Comparison of ENCODE assay signal across 17 cellular contexts in the genomic region with DNA sequence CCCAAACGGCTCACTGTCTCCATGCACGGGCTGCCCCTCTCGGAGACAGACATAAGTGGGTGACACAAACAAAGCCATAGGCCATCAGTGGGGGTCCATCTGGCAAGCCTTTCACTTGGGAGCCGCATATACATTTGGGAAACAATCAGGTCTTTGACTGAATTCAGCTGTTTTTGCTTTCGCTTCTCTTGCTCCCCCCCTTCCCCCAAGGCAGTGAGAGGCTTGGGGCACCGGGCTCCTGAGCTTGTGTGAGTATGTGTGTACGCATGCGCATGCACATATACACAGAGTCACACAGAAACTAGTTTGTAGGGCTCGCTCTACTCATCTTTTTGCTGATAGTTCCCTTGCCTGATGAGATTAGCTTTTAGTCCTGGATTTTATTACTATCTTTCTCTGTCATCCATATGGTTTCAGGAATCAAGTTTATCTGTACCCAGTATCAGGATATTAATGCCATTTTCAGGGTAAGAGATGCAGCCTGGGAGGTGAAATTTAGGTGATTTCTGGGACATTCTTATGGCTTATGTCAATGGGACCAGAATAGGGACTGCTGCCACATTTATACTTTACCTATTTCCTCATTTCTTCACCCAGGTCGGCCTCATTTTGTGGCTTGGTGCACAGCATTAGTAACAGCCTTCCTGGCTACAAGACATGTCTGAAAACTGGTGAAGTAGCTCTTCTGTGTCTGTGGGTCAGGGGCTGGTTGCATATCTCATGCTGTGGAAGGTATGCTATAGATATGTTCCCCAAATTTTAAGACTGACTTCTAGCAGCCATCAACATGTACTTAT.
A peak's percentile ranks its signal among the peaks of the same experiment; 100 is the strongest.
DNase-seq lines count a peak whose midpoint lies in the region; ATAC-seq and TF ChIP-seq lines count a peak whose summit lies in the region.
"Had no signal": no experiment of that assay in that cellular context is flagged by ENCODE, and none has a peak within 500 bp of the region (broad histone marks: within the 10 kb centered on the region; RNA-seq: fewer than 3 reads in every experiment).

No MANE protein-coding gene starts in this region.

- peaks cover 3% of the 10 kb centered on the region for H3K9me3 Mint-ChIP-seq in activated naive CD8-positive, alpha-beta T cell treated with anti-CD3 and anti-CD28 coated beads for 36 hours
- H3K9me3 Mint-ChIP-seq: activated naive CD4-positive, alpha-beta T cell treated with anti-CD3 and anti-CD28 coated beads, Interleukin-2, amount 50 U/mL, for 24 hours; central memory CD8-positive, alpha-beta T cell had no signal

- H3K36me3 Mint-ChIP-seq in activated naive CD8-positive, alpha-beta T cell treated with anti-CD3 and anti-CD28 coated beads for 36 hours, result no peaks in the 10 kb centered on the region
- H3K36me3 Mint-ChIP-seq: activated naive CD4-positive, alpha-beta T cell treated with anti-CD3 and anti-CD28 coated beads, Interleukin-2, amount 50 U/mL, for 24 hours; CD4-positive, CD25-positive, alpha-beta regulatory T cell had no signal

- no peaks in the 10 kb centered on the region for H3K9me3 ChIP-seq in OCI-LY1 (ENCODE audit: low read length)
- H3K9me3 ChIP-seq: thoracic aorta had no signal

- peak overlapping the region; percentile 71 for H3K4me2 ChIP-seq in OCI-LY1 (ENCODE audit: low read length)

- no peak overlapping the region for H3K27ac Mint-ChIP-seq in activated naive CD8-positive, alpha-beta T cell treated with anti-CD3 and anti-CD28 coated beads for 36 hours
- H3K27ac Mint-ChIP-seq: activated naive CD4-positive, alpha-beta T cell treated with anti-CD3 and anti-CD28 coated beads, Interleukin-2, amount 50 U/mL, for 24 hours; CD4-positive, CD25-positive, alpha-beta regulatory T cell; progenitor cell of endocrine pancreas had no signal

- H3K4me3 ChIP-seq in OCI-LY1 (ENCODE audit: low read depth, low read length, poor library complexity, severe bottlenecking), result peak overlapping the region; percentile 53
- H3K4me3 ChIP-seq: thoracic aorta had no signal

- peak overlapping the region; percentile 62; the same call in 1 of the 2 replicates for H3K9ac ChIP-seq in OCI-LY1 (ENCODE audit: low read length)

- no peaks in the 10 kb centered on the region for H3K9me2 ChIP-seq in OCI-LY1 (ENCODE audit: low read depth, low read length)

- H3K27ac ChIP-seq in OCI-LY1 (ENCODE audit: low read depth, low read length, poor library complexity, severe bottlenecking), result peak overlapping the region; percentile 92
- H3K27ac ChIP-seq: thoracic aorta had no signal

- no peaks in the 10 kb centered on the region for H3K27me3 Mint-ChIP-seq in activated naive CD8-positive, alpha-beta T cell treated with anti-CD3 and anti-CD28 coated beads for 36 hours
- H3K27me3 Mint-ChIP-seq: activated naive CD4-positive, alpha-beta T cell treated with anti-CD3 and anti-CD28 coated beads, Interleukin-2, amount 50 U/mL, for 24 hours; CD4-positive, CD25-positive, alpha-beta regulatory T cell; central memory CD8-positive, alpha-beta T cell; progenitor cell of endocrine pancreas had no signal

- DNase-seq in medulla oblongata (ENCODE audit: extremely low spot score) (peak; percentile 2), GM13977 (ENCODE audit: low spot score) (no peak)
- no peak for DNase-seq in activated naive CD8-positive, alpha-beta T cell treated with anti-CD3 and anti-CD28 coated beads for 36 hours
- DNase-seq: activated CD4-positive, alpha-beta T cell treated with anti-CD3 and anti-CD28 coated beads for 1 hour; CD4-positive, CD25-positive, alpha-beta regulatory T cell; GF-D8; NCI-H187; T-helper 1 cell had no signal

- peaks cover 59% of the 10 kb centered on the region for H3K4me1 ChIP-seq in OCI-LY1 (ENCODE audit: insufficient read depth, low read length, severe bottlenecking)

- H3F3A ChIP-seq in OCI-LY1 (ENCODE audit: insufficient read depth, low read length), result no peaks in the 10 kb centered on the region

- ATAC-seq in GM18873 (IDR thresholded peaks at IDR 0.05; ENCODE audit: low FRiP score, unreplicated experiment), result peak; percentile 66
- ATAC-seq in HG02885 (IDR thresholded peaks at IDR 0.05; ENCODE audit: poor library complexity, unreplicated experiment), result peak; percentile 56
- ATAC-seq in GM18505 (IDR thresholded peaks at IDR 0.05; ENCODE audit: unreplicated experiment), result no peak
- no peak for ATAC-seq in GM21723 (IDR thresholded peaks at IDR 0.05; ENCODE audit: unreplicated experiment)

- TF ChIP-seq CTCF in OCI-LY1 (IDR thresholded peaks at IDR 0.05; ENCODE audit: low read length) (no peak), GM13977 (IDR thresholded peaks at IDR 0.05; ENCODE audit: extremely low read depth, insufficient read depth, missing control alignments) (no peak)

- H2AFZ ChIP-seq in OCI-LY1 (ENCODE audit: low read length), result no peak overlapping the region

- H3K36me3 ChIP-seq in OCI-LY1 (ENCODE audit: insufficient read depth, low read length), result no peaks in the 10 kb centered on the region
- H3K36me3 ChIP-seq: thoracic aorta had no signal

- no peaks in the 10 kb centered on the region for H4K20me1 ChIP-seq in OCI-LY1 (ENCODE audit: insufficient read depth, low read length)

- H3K27me3 ChIP-seq in OCI-LY1 (ENCODE audit: insufficient read depth, low read length), result no peaks in the 10 kb centered on the region

- TF ChIP-seq POLR2A in GM18505 (IDR thresholded peaks at IDR 0.05; ENCODE audit: borderline replicate concordance, extremely low read depth, insufficient read depth, insufficient read length), result no peak

- no peaks in the 10 kb centered on the region for H3K79me2 ChIP-seq in OCI-LY1 (ENCODE audit: insufficient read depth, low read length)

- in situ Hi-C loops in GM13977 (cut with MboI; ENCODE audit: low pct_unique_long_range_greater_than_20kb, low sequenced_read_pairs, unreplicated experiment), result no loop called here

- H3K4me1 Mint-ChIP-seq in activated naive CD8-positive, alpha-beta T cell treated with anti-CD3 and anti-CD28 coated beads for 36 hours, result no peaks in the 10 kb centered on the region
- H3K4me1 Mint-ChIP-seq: activated naive CD4-positive, alpha-beta T cell treated with anti-CD3 and anti-CD28 coated beads, Interleukin-2, amount 50 U/mL, for 24 hours; CD4-positive, CD25-positive, alpha-beta regulatory T cell; central memory CD8-positive, alpha-beta T cell had no signal

- H3K4me3 Mint-ChIP-seq in activated naive CD8-positive, alpha-beta T cell treated with anti-CD3 and anti-CD28 coated beads for 36 hours, result no peak overlapping the region
- H3K4me3 Mint-ChIP-seq: activated naive CD4-positive, alpha-beta T cell treated with anti-CD3 and anti-CD28 coated beads, Interleukin-2, amount 50 U/mL, for 24 hours; CD4-positive, CD25-positive, alpha-beta regulatory T cell; central memory CD8-positive, alpha-beta T cell had no signal

Comparison
In these comparisons a context has a peak if more than half of its experiments do, and no peak if none do; other contexts are left out.
1. ATAC-seq: peak in GM18873 (single experiment) and HG02885 (single experiment); none in GM18505 (single experiment) and GM21723 (single experiment).